Comparison of ENCODE assay signal across 14 cellular contexts in the genomic region with DNA sequence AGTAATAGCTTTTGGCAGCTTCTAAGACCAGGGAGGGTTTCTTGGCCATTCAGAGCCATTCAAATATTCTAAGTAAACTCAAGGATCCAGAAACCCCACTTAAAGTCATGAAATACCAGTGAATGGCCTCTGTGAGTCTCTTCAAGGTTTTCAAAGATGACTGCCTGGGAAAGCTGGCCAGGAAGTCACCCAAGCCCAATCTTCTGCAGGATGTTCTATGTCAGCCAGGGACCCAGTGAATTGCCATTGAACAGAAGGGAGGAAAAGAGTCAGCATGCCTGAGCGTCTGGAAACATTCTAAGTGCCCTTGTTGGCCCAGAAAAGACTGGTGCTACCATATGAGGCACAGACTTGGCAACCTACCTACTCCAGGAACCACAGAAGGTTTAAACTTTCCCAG. TPM values are rescaled to one million over a fixed set of nuclear protein-coding genes. Genes with fewer than 3 reads are reported as not detected.
DNase-seq lines count a peak whose midpoint lies in the region; ATAC-seq and TF ChIP-seq lines count a peak whose summit lies in the region.
"Not testable (repeated sequence)": the region's sequence is repeated elsewhere in the genome, so short reads cannot be mapped to it uniquely, and the experiment has no call there.
"Had no signal": no experiment of that assay in that cellular context is flagged by ENCODE, and none has a peak within 500 bp of the region (broad histone marks: within the 10 kb centered on the region; RNA-seq: fewer than 3 reads in every experiment).

No MANE protein-coding gene starts in this region.

- not testable (repeated sequence) for H3K4me1 Mint-ChIP-seq in activated CD4-positive, alpha-beta T cell treated with anti-CD3 and anti-CD28 coated beads, Interleukin-2, amount 10 ng/mL, durations not matched to agents 24 days and 14 days; natural killer cell; nephron progenitor cell

- peak; percentile 3 for DNase-seq in DMS79 (lab: John Stamatoyannopoulos, UW)
- DNase-seq in activated CD4-positive, alpha-beta T cell treated with anti-CD3 and anti-CD28 coated beads, Interleukin-2, amount 10 ng/mL, durations not matched to agents 24 days and 14 days, result peak; percentile 47
- DNase-seq in natural killer cell, nephron progenitor cell: not testable (repeated sequence)
- DNase-seq in thyroid gland, result peak; percentile 60 to 66

- WGBS in thyroid gland, 2 donors, result 13 to 42% methylated on average over 1 of the region's 1 CpG

- not testable (repeated sequence) for H3K9me3 Mint-ChIP-seq in activated CD4-positive, alpha-beta T cell treated with anti-CD3 and anti-CD28 coated beads, Interleukin-2, amount 10 ng/mL, durations not matched to agents 24 days and 14 days; natural killer cell
- peaks cover 24% of the 10 kb centered on the region for H3K9me3 Mint-ChIP-seq in nephron progenitor cell

- not testable (repeated sequence) for H3K36me3 Mint-ChIP-seq in activated CD4-positive, alpha-beta T cell treated with anti-CD3 and anti-CD28 coated beads, Interleukin-2, amount 10 ng/mL, durations not matched to agents 24 days and 14 days (ENCODE audit: low read depth); natural killer cell; nephron progenitor cell (ENCODE audit: low read depth)

- not testable (repeated sequence) for TF ChIP-seq POLR2A in thyroid gland (IDR thresholded peaks at IDR 0.05)

- H3K27ac Mint-ChIP-seq in activated CD4-positive, alpha-beta T cell treated with anti-CD3 and anti-CD28 coated beads, Interleukin-2, amount 10 ng/mL, durations not matched to agents 24 days and 14 days; natural killer cell; nephron progenitor cell: not testable (repeated sequence)

- H3K27ac ChIP-seq in thyroid gland, result not testable (repeated sequence)

- H3K27me3 ChIP-seq in thyroid gland, result not testable (repeated sequence)

- peak overlapping the region; percentile 28 for H3K4me3 Mint-ChIP-seq in activated CD4-positive, alpha-beta T cell treated with anti-CD3 and anti-CD28 coated beads, Interleukin-2, amount 10 ng/mL, durations not matched to agents 24 days and 14 days
- H3K4me3 Mint-ChIP-seq in natural killer cell (peak overlapping the region; percentile 17), nephron progenitor cell (peak overlapping the region; percentile 49)

- TF ChIP-seq CTCF in natural killer cell (IDR thresholded peaks at IDR 0.05); nephron progenitor cell (IDR thresholded peaks at IDR 0.05); thyroid gland (IDR thresholded peaks at IDR 0.05): not testable (repeated sequence)

- ATAC-seq in natural killer cell, result not testable (repeated sequence)

- H3K4me1 ChIP-seq in thyroid gland, result not testable (repeated sequence)

- intact Hi-C loops in activated CD4-positive, alpha-beta T cell treated with anti-CD3 and anti-CD28 coated beads, Interleukin-2, amount 10 ng/mL, durations not matched to agents 24 days and 14 days (cut with micrococcal nuclease); natural killer cell (cut with micrococcal nuclease); thyroid gland (cut with DNase I): not testable (repeated sequence)

- not testable (repeated sequence) for H3K36me3 ChIP-seq in thyroid gland

- H3K27me3 Mint-ChIP-seq in activated CD4-positive, alpha-beta T cell treated with anti-CD3 and anti-CD28 coated beads, Interleukin-2, amount 10 ng/mL, durations not matched to agents 24 days and 14 days; nephron progenitor cell (ENCODE audit: low read depth, poor library complexity): not testable (repeated sequence)
- peaks cover 0 to 12% of the 10 kb centered on the region in 2 donors for H3K27me3 Mint-ChIP-seq in natural killer cell (ENCODE audit: low read depth in 2 of 2)

- not testable (repeated sequence) for H3K9me3 ChIP-seq in thyroid gland

- not testable (repeated sequence) for H3K4me3 ChIP-seq in thyroid gland (replicated peaks in 1 of 3)

RNA-seq across cellular contexts. Expression of a gene that starts 17.0 kb away (rescaled TPM):
- total RNA-seq in activated CD4-positive, alpha-beta T cell treated with anti-CD3 and anti-CD28 coated beads, Interleukin-2, amount 10 ng/mL, durations not matched to agents 24 days and 14 days, result not detected in 2 replicates
- total RNA-seq in natural killer cell (not detected), thyroid gland (not detected)
- total RNA-seq: A172; B cell; Caco-2; Calu3; CD4-positive, alpha-beta T cell; CD8-positive, alpha-beta T cell; Daoy; G401; GM12878 had no signal

RNA-seq across cellular contexts. Expression of a gene that starts 26.4 kb away (rescaled TPM):
- not detected in 2 replicates for total RNA-seq in activated CD4-positive, alpha-beta T cell treated with anti-CD3 and anti-CD28 coated beads, Interleukin-2, amount 10 ng/mL, durations not matched to agents 24 days and 14 days
- total RNA-seq in natural killer cell (not detected), thyroid gland (not detected)
- total RNA-seq: A172; B cell; Caco-2; Calu3; CD4-positive, alpha-beta T cell; CD8-positive, alpha-beta T cell; Daoy; G401; GM12878 had no signal

RNA-seq across cellular contexts. Expression of a gene that starts 31.2 kb away (rescaled TPM):
- total RNA-seq in activated CD4-positive, alpha-beta T cell treated with anti-CD3 and anti-CD28 coated beads, Interleukin-2, amount 10 ng/mL, durations not matched to agents 24 days and 14 days, result not detected in 2 replicates
- not detected for total RNA-seq in natural killer cell
- total RNA-seq in thyroid gland, result not detected
- total RNA-seq: A172; B cell; Caco-2; Calu3; CD4-positive, alpha-beta T cell; CD8-positive, alpha-beta T cell; Daoy; G401; GM12878 had no signal

RNA-seq across cellular contexts. Expression of a gene that starts 35.9 kb away (rescaled TPM):
- total RNA-seq in activated CD4-positive, alpha-beta T cell treated with anti-CD3 and anti-CD28 coated beads, Interleukin-2, amount 10 ng/mL, durations not matched to agents 24 days and 14 days, result not detected in 2 replicates
- total RNA-seq in natural killer cell (not detected), thyroid gland (not detected)
- total RNA-seq: A172; B cell; Caco-2; Calu3; CD4-positive, alpha-beta T cell; CD8-positive, alpha-beta T cell; Daoy; G401; GM12878 had no signal

RNA-seq across cellular contexts. Expression of a gene that starts 40.7 kb away (rescaled TPM):
- not detected in 2 replicates for total RNA-seq in activated CD4-positive, alpha-beta T cell treated with anti-CD3 and anti-CD28 coated beads, Interleukin-2, amount 10 ng/mL, durations not matched to agents 24 days and 14 days
- total RNA-seq in natural killer cell (not detected), thyroid gland (not detected)
- total RNA-seq: A172; B cell; Caco-2; Calu3; CD4-positive, alpha-beta T cell; CD8-positive, alpha-beta T cell; Daoy; G401; GM12878 had no signal
